Comparison of ENCODE assay signal across 8 cellular contexts in genomic region chr6:170554086-170554887, GRCh38. TPM values are rescaled to one million over a fixed set of nuclear protein-coding genes. Genes with fewer than 3 reads are reported as not detected.
A peak's percentile ranks its signal among the peaks of the same experiment; 100 is the strongest.
DNase-seq lines count a peak whose midpoint lies in the region; ATAC-seq and TF ChIP-seq lines count a peak whose summit lies in the region.

Gene TBP, plus strand, starts transcription at chr6:170554369. Its CDS starts 2,661 bp downstream, at chr6:170557030.

- peaks cover 12% of the 10 kb centered on the region for H3K36me3 Mint-ChIP-seq in activated naive CD8-positive, alpha-beta T cell treated with anti-CD3 and anti-CD28 coated beads, Interleukin-2, amount 10 ng/mL, durations not matched to agents 7 days and 5 days
- no peaks in the 10 kb centered on the region for H3K36me3 Mint-ChIP-seq in glutamatergic neuron (ENCODE audit: unreplicated experiment)

- TF ChIP-seq CTCF in GM12864 (IDR thresholded peaks at IDR 0.05; ENCODE audit: low read depth, low read length, missing control alignments) (no peak), glutamatergic neuron (IDR thresholded peaks at IDR 0.05; ENCODE audit: partially characterized antibody, unreplicated experiment) (no peak), osteoblast (IDR thresholded peaks at IDR 0.05; ENCODE audit: extremely low read depth, low read depth, low read length) (no peak), thoracic aorta (IDR thresholded peaks at IDR 0.05) (no peak)

- peak within 1 kb of the TSS; percentile 100 for H3K4me3 ChIP-seq in GM12864 (ENCODE audit: low read depth, low read length)
- H3K4me3 ChIP-seq in osteoblast (ENCODE audit: insufficient read depth, low read length), result peak within 1 kb of the TSS; percentile 83
- H3K4me3 ChIP-seq in thoracic aorta, result peak within 1 kb of the TSS; percentile 94

- peak within 1 kb of the TSS; percentile 100 for H3K4me2 ChIP-seq in osteoblast (ENCODE audit: insufficient read depth, low read length)

- ATAC-seq in HG02678 (IDR thresholded peaks at IDR 0.05; ENCODE audit: unreplicated experiment) (peak; percentile 95), thoracic aorta (ENCODE audit: insufficient number of reproducible peaks, low FRiP score, low read depth) (peak; percentile 98)
- peak; percentile 95 for ATAC-seq in activated naive CD8-positive, alpha-beta T cell treated with anti-CD3 and anti-CD28 coated beads, Interleukin-2, amount 10 ng/mL, durations not matched to agents 7 days and 5 days (ENCODE audit: low read depth)

- no peaks in the 10 kb centered on the region for H3K9me3 Mint-ChIP-seq in activated naive CD8-positive, alpha-beta T cell treated with anti-CD3 and anti-CD28 coated beads, Interleukin-2, amount 10 ng/mL, durations not matched to agents 7 days and 5 days
- H3K9me3 Mint-ChIP-seq in glutamatergic neuron (ENCODE audit: unreplicated experiment), result no peaks in the 10 kb centered on the region

- peaks cover 83% of the 10 kb centered on the region for H3K79me2 ChIP-seq in osteoblast (ENCODE audit: insufficient read depth, low read length)

- peak within 1 kb of the TSS; percentile 99 for H2AFZ ChIP-seq in osteoblast (ENCODE audit: low read length)

- POLR2A ChIA-PET in activated naive CD8-positive, alpha-beta T cell treated with anti-CD3 and anti-CD28 coated beads, Interleukin-2, amount 10 ng/mL, durations not matched to agents 7 days and 5 days (lab: Charles Lee), result interaction anchor here (0.7 to 3.2 kb wide), 6 partner anchors 8 to 802 kb away, joined by 3 to 35 read pairs (median 4); partner anchors contain the start of genes DYNLT2, ERMARD and PDCD2

- DNase-seq in GM12864 (ENCODE audit: low read depth), result peak; percentile 98
- DNase-seq in NCI-H1105 treated with DMSO at 0.1 percent for 48 hours (lab: John Stamatoyannopoulos, UW), result peak; percentile 100
- DNase-seq in SKM-1 treated with dmso at 0.1 percent for 144 hours (lab: John Stamatoyannopoulos, UW; ENCODE audit: unreplicated experiment), result peak; percentile 98
- peak; percentile 93 for DNase-seq in activated naive CD8-positive, alpha-beta T cell treated with anti-CD3 and anti-CD28 coated beads, Interleukin-2, amount 10 ng/mL, durations not matched to agents 7 days and 5 days
- DNase-seq in glutamatergic neuron, result peak; percentile 96
- DNase-seq in osteoblast (ENCODE audit: insufficient read length, low spot score, missing footprints), result peak; percentile 93
- peak; percentile 94 for DNase-seq in thoracic aorta (ENCODE audit: low spot score)

- no peaks in the 10 kb centered on the region for H3K27me3 Mint-ChIP-seq in activated naive CD8-positive, alpha-beta T cell treated with anti-CD3 and anti-CD28 coated beads, Interleukin-2, amount 10 ng/mL, durations not matched to agents 7 days and 5 days
- H3K27me3 Mint-ChIP-seq in glutamatergic neuron (ENCODE audit: unreplicated experiment), result peaks cover 2% of the 10 kb centered on the region

- no peaks in the 10 kb centered on the region for H3K27me3 ChIP-seq in osteoblast (ENCODE audit: insufficient read depth, low read length)
- H3K27me3 ChIP-seq in thoracic aorta (replicated peaks; ENCODE audit: insufficient read depth), result no peaks in the 10 kb centered on the region

- peaks cover 31% of the 10 kb centered on the region for H3K4me1 Mint-ChIP-seq in activated naive CD8-positive, alpha-beta T cell treated with anti-CD3 and anti-CD28 coated beads, Interleukin-2, amount 10 ng/mL, durations not matched to agents 7 days and 5 days
- peaks cover 9% of the 10 kb centered on the region for H3K4me1 Mint-ChIP-seq in glutamatergic neuron (ENCODE audit: low read depth, unreplicated experiment)

- H4K20me1 ChIP-seq in osteoblast (ENCODE audit: insufficient read depth, low read length), result peaks cover 35% of the 10 kb centered on the region

- no peak within 1 kb of the TSS for H3K4me3 Mint-ChIP-seq in activated naive CD8-positive, alpha-beta T cell treated with anti-CD3 and anti-CD28 coated beads, Interleukin-2, amount 10 ng/mL, durations not matched to agents 7 days and 5 days
- H3K4me3 Mint-ChIP-seq in glutamatergic neuron (ENCODE audit: unreplicated experiment), result no peak within 1 kb of the TSS

- H3K4me1 ChIP-seq in osteoblast (ENCODE audit: insufficient read depth, low read length) (peaks cover 26% of the 10 kb centered on the region), thoracic aorta (ENCODE audit: control insufficient read depth in 1 of 2, low read depth in 2 of 2) (peaks cover 27 to 48% of the 10 kb centered on the region in 2 donors)

- H3K36me3 ChIP-seq in osteoblast (ENCODE audit: insufficient read depth, low read length) (peaks cover 18% of the 10 kb centered on the region), thoracic aorta (no peaks in the 10 kb centered on the region)

- H3K27ac Mint-ChIP-seq in activated naive CD8-positive, alpha-beta T cell treated with anti-CD3 and anti-CD28 coated beads, Interleukin-2, amount 10 ng/mL, durations not matched to agents 7 days and 5 days, result no peak within 1 kb of the TSS
- H3K27ac Mint-ChIP-seq in glutamatergic neuron (ENCODE audit: unreplicated experiment), result no peak within 1 kb of the TSS

- H3K9me3 ChIP-seq in osteoblast (ENCODE audit: low read depth, low read length) (no peaks in the 10 kb centered on the region), thoracic aorta (no peaks in the 10 kb centered on the region)

- H3K27ac ChIP-seq in osteoblast (ENCODE audit: low read depth, low read length) (peak within 1 kb of the TSS; percentile 97), thoracic aorta (peak within 1 kb of the TSS; percentile 88 to 93)

RNA-seq across cellular contexts. Expression of gene TBP, which starts in this region (rescaled TPM):
- 10 to 100 TPM; 28.2 to 29.6 TPM for total RNA-seq in activated naive CD8-positive, alpha-beta T cell treated with anti-CD3 and anti-CD28 coated beads, Interleukin-2, amount 10 ng/mL, durations not matched to agents 7 days and 5 days
- total RNA-seq in glutamatergic neuron (ENCODE audit: unreplicated experiment) (19.9 TPM), osteoblast (11.9 and 15.0 TPM in 2 replicates), thoracic aorta (10 to 100 TPM in 1 of 2 donors, 1 to 10 TPM in 1; 8.0 to 16.6 TPM)

Comparison
In these comparisons a context has a peak if more than half of its experiments do, and no peak if none do; other contexts are left out.
1. Peak in every context shown above with its lines: DNase-seq, ATAC-seq, H3K4me3 ChIP-seq and H3K27ac ChIP-seq.